Comparison of ENCODE assay signal across 10 cellular contexts in genomic region chr15:80804970-80805495, GRCh38. TPM values are rescaled to one million over a fixed set of nuclear protein-coding genes. Genes with fewer than 3 reads are reported as not detected.
DNase-seq lines count a peak whose midpoint lies in the region; ATAC-seq and TF ChIP-seq lines count a peak whose summit lies in the region.
"Had no signal": no experiment of that assay in that cellular context is flagged by ENCODE, and none has a peak within 500 bp of the region (broad histone marks: within the 10 kb centered on the region; RNA-seq: fewer than 3 reads in every experiment).

No MANE protein-coding gene starts in this region.

- no peak for TF ChIP-seq CTCF in activated CD8-positive, alpha-beta T cell treated with anti-CD3 and anti-CD28 coated beads for 36 hours (IDR thresholded peaks at IDR 0.05)
- no peak for TF ChIP-seq CTCF in smooth muscle cell (IDR thresholded peaks at IDR 0.05; ENCODE audit: borderline replicate concordance, insufficient read depth, poor library complexity, severe bottlenecking)

- H3K36me3 ChIP-seq in smooth muscle cell (ENCODE audit: low read depth), result no peaks in the 10 kb centered on the region

- CTCF ChIA-PET in activated CD8-positive, alpha-beta T cell treated with anti-CD3 and anti-CD28 coated beads for 36 hours (lab: Charles Lee), result interaction anchor here (1.2 to 3.9 kb wide), 5 partner anchors 12 to 165 kb away, joined by 3 to 16 read pairs (median 8); partner anchors contain the start of gene CEMIP
- CTCF ChIA-PET in activated CD8-positive, alpha-beta T cell treated with anti-CD3 and anti-CD28 coated beads, Interleukin-2, amount 10 ng/mL, durations not matched to agents 7 days and 5 days (lab: Charles Lee), result interaction anchor here (1.1 to 1.6 kb wide), 3 partner anchors 29 to 461 kb away, joined by 3 to 6 read pairs (median 3); no protein-coding TSS in a partner anchor

- no peaks in the 10 kb centered on the region for H3K4me1 ChIP-seq in smooth muscle cell (ENCODE audit: low read depth)

- no peak overlapping the region for H3K4me3 ChIP-seq in smooth muscle cell

- H3K4me3 Mint-ChIP-seq in activated CD8-positive, alpha-beta T cell treated with anti-CD3 and anti-CD28 coated beads for 36 hours, result no peak overlapping the region
- H3K4me3 Mint-ChIP-seq in activated CD8-positive, alpha-beta T cell treated with anti-CD3 and anti-CD28 coated beads, Interleukin-2, amount 10 ng/mL, durations not matched to agents 7 days and 5 days, result no peak overlapping the region
- peak overlapping the region; percentile 19 for H3K4me3 Mint-ChIP-seq in activated T-helper 2 cell treated with anti-CD3 and anti-CD28 coated beads, Interferon-gamma antibody, Interleukin-2, Interleukin-4, amounts not matched to agents 10 μg/mL and 5 μg/mL and 100 μg/mL, durations not matched to agents 14 hours and 24 hours and 36 hours (ENCODE audit: low read depth)
- H3K4me3 Mint-ChIP-seq: endodermal cell had no signal

- no peaks in the 10 kb centered on the region for H3F3A ChIP-seq in smooth muscle cell (ENCODE audit: low read depth)

- H3K9me3 Mint-ChIP-seq in activated CD8-positive, alpha-beta T cell treated with anti-CD3 and anti-CD28 coated beads for 36 hours, result peaks cover 2% of the 10 kb centered on the region
- H3K9me3 Mint-ChIP-seq in activated CD8-positive, alpha-beta T cell treated with anti-CD3 and anti-CD28 coated beads, Interleukin-2, amount 10 ng/mL, durations not matched to agents 7 days and 5 days (ENCODE audit: insufficient read depth), result no peaks in the 10 kb centered on the region
- peaks cover 14% of the 10 kb centered on the region for H3K9me3 Mint-ChIP-seq in activated T-helper 2 cell treated with anti-CD3 and anti-CD28 coated beads, Interferon-gamma antibody, Interleukin-2, Interleukin-4, amounts not matched to agents 10 μg/mL and 5 μg/mL and 100 μg/mL, durations not matched to agents 14 hours and 24 hours and 36 hours
- H3K9me3 Mint-ChIP-seq: endodermal cell had no signal

- no peak overlapping the region for H2AFZ ChIP-seq in smooth muscle cell (ENCODE audit: low read depth)

- H4K20me1 ChIP-seq in smooth muscle cell (ENCODE audit: low read depth), result no peaks in the 10 kb centered on the region

- peak; percentile 49 for DNase-seq in activated CD8-positive, alpha-beta T cell treated with anti-CD3 and anti-CD28 coated beads for 36 hours
- DNase-seq in activated CD8-positive, alpha-beta T cell treated with anti-CD3 and anti-CD28 coated beads, Interleukin-2, amount 10 ng/mL, durations not matched to agents 7 days and 5 days, result no peak
- DNase-seq in NCI-H2171 (lab: John Stamatoyannopoulos, UW) (peak; percentile 20), smooth muscle cell (lab: John Stamatoyannopoulos, UW; ENCODE audit: unreplicated experiment) (no peak), GM19240 (ENCODE audit: insufficient read length, low spot score) (no peak), OCI-M2 (lab: John Stamatoyannopoulos, UW; ENCODE audit: unreplicated experiment) (no peak)
- DNase-seq in activated T-helper 2 cell treated with anti-CD3 and anti-CD28 coated beads, Interferon-gamma antibody, Interleukin-2, Interleukin-4, amounts not matched to agents 10 μg/mL and 5 μg/mL and 100 μg/mL, durations not matched to agents 14 hours and 24 hours and 36 hours (ENCODE audit: low spot score), result peak; percentile 27
- DNase-seq: amygdala, endodermal cell had no signal

- no peaks in the 10 kb centered on the region for H3K79me2 ChIP-seq in smooth muscle cell (ENCODE audit: low read depth)

- no peaks in the 10 kb centered on the region for H3K27me3 Mint-ChIP-seq in activated CD8-positive, alpha-beta T cell treated with anti-CD3 and anti-CD28 coated beads for 36 hours
- H3K27me3 Mint-ChIP-seq in activated CD8-positive, alpha-beta T cell treated with anti-CD3 and anti-CD28 coated beads, Interleukin-2, amount 10 ng/mL, durations not matched to agents 7 days and 5 days (ENCODE audit: low read depth), result peaks cover 6% of the 10 kb centered on the region
- H3K27me3 Mint-ChIP-seq in activated T-helper 2 cell treated with anti-CD3 and anti-CD28 coated beads, Interferon-gamma antibody, Interleukin-2, Interleukin-4, amounts not matched to agents 10 μg/mL and 5 μg/mL and 100 μg/mL, durations not matched to agents 14 hours and 24 hours and 36 hours (ENCODE audit: low read depth), result peaks cover 2% of the 10 kb centered on the region

- H3K27ac ChIP-seq in smooth muscle cell (ENCODE audit: low read depth), result no peak overlapping the region

- H3K36me3 Mint-ChIP-seq in activated CD8-positive, alpha-beta T cell treated with anti-CD3 and anti-CD28 coated beads for 36 hours (ENCODE audit: low read depth), result no peaks in the 10 kb centered on the region
- H3K36me3 Mint-ChIP-seq in activated CD8-positive, alpha-beta T cell treated with anti-CD3 and anti-CD28 coated beads, Interleukin-2, amount 10 ng/mL, durations not matched to agents 7 days and 5 days (ENCODE audit: low read depth), result no peaks in the 10 kb centered on the region
- H3K36me3 Mint-ChIP-seq in activated T-helper 2 cell treated with anti-CD3 and anti-CD28 coated beads, Interferon-gamma antibody, Interleukin-2, Interleukin-4, amounts not matched to agents 10 μg/mL and 5 μg/mL and 100 μg/mL, durations not matched to agents 14 hours and 24 hours and 36 hours (ENCODE audit: low read depth), result peaks cover 15% of the 10 kb centered on the region

- peak; percentile 48 for ATAC-seq in activated CD8-positive, alpha-beta T cell treated with anti-CD3 and anti-CD28 coated beads for 36 hours
- ATAC-seq in activated CD8-positive, alpha-beta T cell treated with anti-CD3 and anti-CD28 coated beads, Interleukin-2, amount 10 ng/mL, durations not matched to agents 7 days and 5 days, result no peak
- no peak for ATAC-seq in HG02870 (IDR thresholded peaks at IDR 0.05; ENCODE audit: unreplicated experiment)

- POLR2A ChIA-PET in activated CD8-positive, alpha-beta T cell treated with anti-CD3 and anti-CD28 coated beads for 36 hours (lab: Charles Lee), result interaction anchor here (0.6 kb wide), 1 partner anchor 1372 kb away, joined by 3 read pairs; no protein-coding TSS in a partner anchor
- POLR2A ChIA-PET in activated CD8-positive, alpha-beta T cell treated with anti-CD3 and anti-CD28 coated beads, Interleukin-2, amount 10 ng/mL, durations not matched to agents 7 days and 5 days (lab: Charles Lee), result no interaction called here

- no peak overlapping the region for H3K9ac ChIP-seq in smooth muscle cell (ENCODE audit: low read depth)

- intact Hi-C loops in activated CD8-positive, alpha-beta T cell treated with anti-CD3 and anti-CD28 coated beads for 36 hours (cut with micrococcal nuclease), result no loop called here
- intact Hi-C loops in activated T-helper 2 cell treated with anti-CD3 and anti-CD28 coated beads, Interferon-gamma antibody, Interleukin-2, Interleukin-4, amounts not matched to agents 10 μg/mL and 5 μg/mL and 100 μg/mL, durations not matched to agents 14 hours and 24 hours and 36 hours (cut with micrococcal nuclease), result loop anchor here (1.0 to 10.0 kb wide), 4 partner anchors 19 to 490 kb away; partner anchors contain the start of gene ABHD17C

- peak overlapping the region; percentile 53 for H3K4me2 ChIP-seq in smooth muscle cell

- no peaks in the 10 kb centered on the region for H3K9me3 ChIP-seq in smooth muscle cell (replicated peaks; ENCODE audit: low read depth)

- H3K27me3 ChIP-seq in smooth muscle cell (ENCODE audit: low read depth), result no peaks in the 10 kb centered on the region

- peak overlapping the region; percentile 4 for H3K27ac Mint-ChIP-seq in activated CD8-positive, alpha-beta T cell treated with anti-CD3 and anti-CD28 coated beads for 36 hours
- H3K27ac Mint-ChIP-seq in activated CD8-positive, alpha-beta T cell treated with anti-CD3 and anti-CD28 coated beads, Interleukin-2, amount 10 ng/mL, durations not matched to agents 7 days and 5 days, result no peak overlapping the region
- H3K27ac Mint-ChIP-seq in activated T-helper 2 cell treated with anti-CD3 and anti-CD28 coated beads, Interferon-gamma antibody, Interleukin-2, Interleukin-4, amounts not matched to agents 10 μg/mL and 5 μg/mL and 100 μg/mL, durations not matched to agents 14 hours and 24 hours and 36 hours, result peak overlapping the region; percentile 62
- H3K27ac Mint-ChIP-seq: endodermal cell had no signal

- peaks cover 25% of the 10 kb centered on the region for H3K4me1 Mint-ChIP-seq in activated CD8-positive, alpha-beta T cell treated with anti-CD3 and anti-CD28 coated beads for 36 hours (ENCODE audit: low read depth)
- peaks cover 18% of the 10 kb centered on the region for H3K4me1 Mint-ChIP-seq in activated CD8-positive, alpha-beta T cell treated with anti-CD3 and anti-CD28 coated beads, Interleukin-2, amount 10 ng/mL, durations not matched to agents 7 days and 5 days (ENCODE audit: low read depth)
- peaks cover 49% of the 10 kb centered on the region for H3K4me1 Mint-ChIP-seq in activated T-helper 2 cell treated with anti-CD3 and anti-CD28 coated beads, Interferon-gamma antibody, Interleukin-2, Interleukin-4, amounts not matched to agents 10 μg/mL and 5 μg/mL and 100 μg/mL, durations not matched to agents 14 hours and 24 hours and 36 hours (ENCODE audit: low read depth)

- WGBS in smooth muscle cell (ENCODE audit: low lambda C conversion rate), result 20% methylated on average over 10 of the region's 10 CpGs

RNA-seq across cellular contexts. Expression of gene CEMIP, which starts 25.9 kb away (rescaled TPM):
- not detected for total RNA-seq in activated CD8-positive, alpha-beta T cell treated with anti-CD3 and anti-CD28 coated beads for 36 hours
- not detected for total RNA-seq in activated CD8-positive, alpha-beta T cell treated with anti-CD3 and anti-CD28 coated beads, Interleukin-2, amount 10 ng/mL, durations not matched to agents 7 days and 5 days
- total RNA-seq in activated T-helper 2 cell treated with anti-CD3 and anti-CD28 coated beads, Interferon-gamma antibody, Interleukin-2, Interleukin-4, amounts not matched to agents 10 μg/mL and 5 μg/mL and 100 μg/mL, durations not matched to agents 14 hours and 24 hours and 36 hours, result 0.30 TPM in 1 of 2 replicates, not detected in the other
- 1.2 and 1.9 TPM in 2 replicates for total RNA-seq in smooth muscle cell
- 0.82 and 1.9 TPM in 2 replicates for polyA plus RNA-seq in smooth muscle cell

Comparison
In these comparisons a context has a peak if more than half of its experiments do, and no peak if none do; other contexts are left out.
1. DNase-seq: peak in activated CD8-positive, alpha-beta T cell treated with anti-CD3 and anti-CD28 coated beads for 36 hours (single experiment), NCI-H2171 (single experiment) and activated T-helper 2 cell treated with anti-CD3 and anti-CD28 coated beads, Interferon-gamma antibody, Interleukin-2, Interleukin-4, amounts not matched to agents 10 μg/mL and 5 μg/mL and 100 μg/mL, durations not matched to agents 14 hours and 24 hours and 36 hours (single experiment); none in activated CD8-positive, alpha-beta T cell treated with anti-CD3 and anti-CD28 coated beads, Interleukin-2, amount 10 ng/mL, durations not matched to agents 7 days and 5 days (single experiment), smooth muscle cell (single experiment), GM19240 (single experiment) and OCI-M2 (single experiment).